Comparison of ENCODE assay signal across 34 cellular contexts in the genomic region with DNA sequence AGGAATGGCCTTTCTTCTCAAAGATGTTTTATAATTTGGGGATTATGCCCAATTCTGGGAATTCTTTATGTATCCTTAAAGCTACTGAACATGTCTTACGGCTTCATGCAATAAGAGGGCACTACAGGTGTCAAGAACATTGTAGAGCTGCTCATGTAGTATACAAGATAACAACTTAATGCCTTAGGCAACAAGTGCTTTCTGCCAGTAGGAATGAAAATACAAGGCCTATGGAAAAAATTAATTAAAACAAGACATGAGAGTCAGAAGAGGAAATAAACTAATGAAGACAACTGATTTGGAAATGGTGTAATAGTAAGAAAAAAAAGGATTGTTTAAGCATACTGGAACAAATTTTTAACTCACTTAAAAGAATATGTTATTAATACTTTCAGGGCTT. TPM values are rescaled to one million over a fixed set of nuclear protein-coding genes. Genes with fewer than 3 reads are reported as not detected.
DNase-seq lines count a peak whose midpoint lies in the region; ATAC-seq, FAIRE-seq and TF ChIP-seq lines count a peak whose summit lies in the region.
"Had no signal": no experiment of that assay in that cellular context is flagged by ENCODE, and none has a peak within 500 bp of the region (broad histone marks: within the 10 kb centered on the region; RNA-seq: fewer than 3 reads in every experiment).

No MANE protein-coding gene starts in this region.

- FAIRE-seq in G401.6 (lab: Jason Lieb, UNC): peak; percentile 45
- FAIRE-seq: A549 had no signal

- peak overlapping the region; percentile 18 for H3K4me2 ChIP-seq in neural progenitor cell
- H3K4me2 ChIP-seq: BLaER1; BLaER1 treated with 17β-estradiol and CSF1 and Interleukin-3, amounts not matched to agents 10 nM and 100 nM had no signal

- no peaks in the 10 kb centered on the region; a peak in 1 of 3 replicates for H3K36me3 ChIP-seq in HEK293 (ENCODE audit: control insufficient read depth in 2 of 2, insufficient read depth in 1 of 2, low read length in 2 of 2)
- peaks cover 12% of the 10 kb centered on the region for H3K36me3 ChIP-seq in neural progenitor cell
- H3K36me3 ChIP-seq: BE2C; BLaER1; BLaER1 treated with 17β-estradiol and CSF1 and Interleukin-3, amounts not matched to agents 10 nM and 100 nM had no signal

- H3K9ac ChIP-seq in neural progenitor cell: no peak overlapping the region
- H3K9ac ChIP-seq: BLaER1; BLaER1 treated with 17β-estradiol and CSF1 and Interleukin-3, amounts not matched to agents 10 nM and 100 nM had no signal

- CTCF ChIA-PET in HEK293 (lab: Yijun Ruan, JAX): no interaction called here
- CTCF ChIA-PET in activated naive CD4-positive, alpha-beta T cell treated with anti-CD3 and anti-CD28 coated beads for 36 hours (lab: Charles Lee): no interaction called here
- CTCF ChIA-PET in Calu3 (lab: Charles Lee): no interaction called here

- H3K36me3 Mint-ChIP-seq in nephron progenitor cell (ENCODE audit: low read depth) (peaks cover 14% of the 10 kb centered on the region), neural progenitor cell (peaks cover 4% of the 10 kb centered on the region), Calu3 (ENCODE audit: insufficient read depth, unreplicated experiment) (no peaks in the 10 kb centered on the region)
- no peaks in the 10 kb centered on the region for H3K36me3 Mint-ChIP-seq in activated naive CD4-positive, alpha-beta T cell treated with anti-CD3 and anti-CD28 coated beads for 36 hours (ENCODE audit: low read depth)
- H3K36me3 Mint-ChIP-seq: CD14-positive monocyte; CD4-positive, alpha-beta memory T cell; CD4-positive, CD25-positive, alpha-beta regulatory T cell; CD8-positive, alpha-beta memory T cell; CD8-positive, alpha-beta T cell had no signal

- H3K9me3 Mint-ChIP-seq in nephron progenitor cell: no peaks in the 10 kb centered on the region
- no peaks in the 10 kb centered on the region for H3K9me3 Mint-ChIP-seq in neural progenitor cell
- no peaks in the 10 kb centered on the region for H3K9me3 Mint-ChIP-seq in activated naive CD4-positive, alpha-beta T cell treated with anti-CD3 and anti-CD28 coated beads for 36 hours
- no peaks in the 10 kb centered on the region for H3K9me3 Mint-ChIP-seq in Calu3 (ENCODE audit: low read depth, unreplicated experiment)
- H3K9me3 Mint-ChIP-seq: CD14-positive monocyte; CD4-positive, alpha-beta T cell; CD4-positive, CD25-positive, alpha-beta regulatory T cell; CD8-positive, alpha-beta memory T cell; CD8-positive, alpha-beta T cell had no signal

- H3K4me3 ChIP-seq in HEK293 (ENCODE audit: low read depth, low read length): no peak overlapping the region
- no peak overlapping the region for H3K4me3 ChIP-seq in neural progenitor cell
- H3K4me3 ChIP-seq: A549; BLaER1; BLaER1 treated with 17β-estradiol and CSF1 and Interleukin-3, amounts not matched to agents 10 nM and 100 nM had no signal

- no peak overlapping the region for H2AFZ ChIP-seq in neural progenitor cell (replicated peaks)

- H3K79me2 ChIP-seq in neural progenitor cell (ENCODE audit: low read depth): peaks cover 100% of the 10 kb centered on the region

- intact Hi-C loops in activated naive CD4-positive, alpha-beta T cell treated with anti-CD3 and anti-CD28 coated beads for 36 hours (cut with micrococcal nuclease): no loop called here
- intact Hi-C loops in Calu3 (cut with micrococcal nuclease; ENCODE audit: unreplicated experiment): loop anchor here (10.0 kb wide), 2 partner anchors 55 to 105 kb away; no protein-coding TSS in a partner anchor

- no peak for ATAC-seq in GM18873 (IDR thresholded peaks at IDR 0.05; ENCODE audit: low FRiP score, unreplicated experiment)
- ATAC-seq: A549; CD8-positive, alpha-beta T cell had no signal

- TF ChIP-seq CTCF in HEK293 (tag by site-specific recombination; IDR thresholded peaks at IDR 0.05) (no peak), nephron progenitor cell (IDR thresholded peaks at IDR 0.05) (no peak), neural progenitor cell (IDR thresholded peaks at IDR 0.05) (no peak), Calu3 (IDR thresholded peaks at IDR 0.05; ENCODE audit: unreplicated experiment) (no peak)

- BruUV-seq in Calu3 (replicated peaks; lab: Mats Ljungman, UMichigan): no TSS peak

- H3K4me1 ChIP-seq in HEK293 (ENCODE audit: control insufficient read depth, insufficient read depth, low read length) (peaks cover 23% of the 10 kb centered on the region), neural progenitor cell (peaks cover 59% of the 10 kb centered on the region)
- H3K4me1 ChIP-seq: BE2C had no signal

- H3K27ac ChIP-seq in HEK293 (ENCODE audit: extremely low read depth, low read depth, low read length) (no peak overlapping the region), neural progenitor cell (peak overlapping the region; percentile 55)
- H3K27ac ChIP-seq: 22Rv1; A549; BLaER1; BLaER1 treated with 17β-estradiol and CSF1 and Interleukin-3, amounts not matched to agents 10 nM and 100 nM; C4-2B had no signal

- POLR2A ChIA-PET in HEK293 (lab: Yijun Ruan, JAX): no interaction called here

- H3K9me3 ChIP-seq in HEK293 (ENCODE audit: control insufficient read depth, insufficient read depth, low read depth, low read length): no peaks in the 10 kb centered on the region
- no peaks in the 10 kb centered on the region for H3K9me3 ChIP-seq in neural progenitor cell (ENCODE audit: low read depth)
- H3K9me3 ChIP-seq: A549; BE2C; BLaER1; BLaER1 treated with 17β-estradiol and CSF1 and Interleukin-3, amounts not matched to agents 10 nM and 100 nM; Caco-2 had no signal

- H3K4me3 Mint-ChIP-seq in nephron progenitor cell (no peak overlapping the region), neural progenitor cell (no peak overlapping the region), Calu3 (ENCODE audit: low read depth, unreplicated experiment) (no peak overlapping the region)
- no peak overlapping the region for H3K4me3 Mint-ChIP-seq in activated naive CD4-positive, alpha-beta T cell treated with anti-CD3 and anti-CD28 coated beads for 36 hours
- H3K4me3 Mint-ChIP-seq: B cell; CD14-positive monocyte; CD4-positive, alpha-beta memory T cell; CD4-positive, alpha-beta T cell; CD4-positive, CD25-positive, alpha-beta regulatory T cell; CD8-positive, alpha-beta memory T cell; CD8-positive, alpha-beta T cell had no signal

- H3K27me3 Mint-ChIP-seq in nephron progenitor cell (ENCODE audit: low read depth, poor library complexity) (no peaks in the 10 kb centered on the region), neural progenitor cell (ENCODE audit: insufficient read depth, low read depth) (no peaks in the 10 kb centered on the region), Calu3 (ENCODE audit: unreplicated experiment) (no peaks in the 10 kb centered on the region)
- peaks cover 9% of the 10 kb centered on the region for H3K27me3 Mint-ChIP-seq in activated naive CD4-positive, alpha-beta T cell treated with anti-CD3 and anti-CD28 coated beads for 36 hours (ENCODE audit: low read depth)

- DNase-seq in nephron progenitor cell (no peak), neural progenitor cell (ENCODE audit: low spot score) (no peak), activated gamma-delta T cell (lab: John Stamatoyannopoulos, UW) (no peak), Calu3 (no peak)
- DNase-seq in activated naive CD4-positive, alpha-beta T cell treated with anti-CD3 and anti-CD28 coated beads for 36 hours: no peak
- DNase-seq: 8988T; ACHN; AML-193; BE2C; C1 segment of cervical spinal cord; Caco-2; CD4-positive, alpha-beta memory T cell; CD4-positive, alpha-beta T cell; CD4-positive, CD25-positive, alpha-beta regulatory T cell; CD8-positive, alpha-beta memory T cell; CD8-positive, alpha-beta T cell; COR-L47; DMS 273 treated with DMSO at 0.1 percent for 48 hours; DMS153; DMS53; DMS79; DMS79 treated with DMSO at 0.1 percent for 48 hours; DND-41; EL had no signal

- H3K4me1 Mint-ChIP-seq in nephron progenitor cell: peaks cover 63% of the 10 kb centered on the region
- H3K4me1 Mint-ChIP-seq in neural progenitor cell: peaks cover 48% of the 10 kb centered on the region
- H3K4me1 Mint-ChIP-seq in activated naive CD4-positive, alpha-beta T cell treated with anti-CD3 and anti-CD28 coated beads for 36 hours (ENCODE audit: low read depth): no peaks in the 10 kb centered on the region
- H3K4me1 Mint-ChIP-seq in Calu3 (ENCODE audit: low read depth, unreplicated experiment): peaks cover 17% of the 10 kb centered on the region
- H3K4me1 Mint-ChIP-seq: B cell; CD14-positive monocyte; CD4-positive, alpha-beta memory T cell; CD4-positive, CD25-positive, alpha-beta regulatory T cell; CD8-positive, alpha-beta memory T cell had no signal

- peaks cover 63% of the 10 kb centered on the region for H3F3A ChIP-seq in neural progenitor cell (ENCODE audit: low read depth)

- H3K27me3 ChIP-seq in neural progenitor cell: no peaks in the 10 kb centered on the region
- H3K27me3 ChIP-seq: BE2C; BLaER1; BLaER1 treated with 17β-estradiol and CSF1 and Interleukin-3, amounts not matched to agents 10 nM and 100 nM had no signal

- H4K20me1 ChIP-seq in neural progenitor cell (ENCODE audit: low read depth): peaks cover 95% of the 10 kb centered on the region
- H4K20me1 ChIP-seq: BLaER1; BLaER1 treated with 17β-estradiol and CSF1 and Interleukin-3, amounts not matched to agents 10 nM and 100 nM had no signal

- H3K27ac Mint-ChIP-seq in nephron progenitor cell (peak overlapping the region; percentile 57), neural progenitor cell (no peak overlapping the region), Calu3 (ENCODE audit: unreplicated experiment) (no peak overlapping the region)
- H3K27ac Mint-ChIP-seq in activated naive CD4-positive, alpha-beta T cell treated with anti-CD3 and anti-CD28 coated beads for 36 hours: no peak overlapping the region
- H3K27ac Mint-ChIP-seq: B cell; CD14-positive monocyte; CD4-positive, alpha-beta memory T cell; CD4-positive, alpha-beta T cell; CD4-positive, CD25-positive, alpha-beta regulatory T cell; CD8-positive, alpha-beta memory T cell; CD8-positive, alpha-beta T cell had no signal

TF ChIP-seq in HEK293, 187 proteins besides CTCF, POLR2A, EP300 and RAD21:
- no peak for TF ChIP-seq ZNF174 (tag by site-specific recombination; IDR thresholded peaks at IDR 0.05)
- TF ChIP-seq SCRT1 (tag by site-specific recombination; IDR thresholded peaks at IDR 0.05; ENCODE audit: borderline replicate concordance): peak; percentile 66; the same call in 1 of the 2 replicates
- peak; percentile 69 for TF ChIP-seq SCRT2 (tag by site-specific recombination; IDR thresholded peaks at IDR 0.05)

RNA-seq across cellular contexts. Expression of a gene that starts 27.3 kb away (rescaled TPM):
- 251 and 278 TPM in 2 replicates for total RNA-seq in neural progenitor cell (ENCODE audit: low replicate concordance)
- total RNA-seq in activated naive CD4-positive, alpha-beta T cell treated with anti-CD3 and anti-CD28 coated beads for 36 hours: not detected
- 3.8 and 4.5 TPM in 2 replicates for total RNA-seq in Calu3 (2022)
- total RNA-seq: B cell; CD4-positive, alpha-beta memory T cell; CD4-positive, alpha-beta T cell; CD4-positive, CD25-positive, alpha-beta regulatory T cell; CD8-positive, alpha-beta memory T cell; CD8-positive, alpha-beta T cell had no signal

Comparison
In these comparisons a context has a peak if more than half of its experiments do, and no peak if none do; other contexts are left out.
1. RNA of a gene that starts 27.3 kb away (total RNA-seq): 251 to 278 TPM in neural progenitor cell; 3.8 to 4.5 TPM in Calu3 and not detected in activated naive CD4-positive, alpha-beta T cell treated with anti-CD3 and anti-CD28 coated beads for 36 hours; every median in the first group is over 10 times any median in the second.